ENCODE assay signal across 18 cellular contexts in the genomic region with DNA sequence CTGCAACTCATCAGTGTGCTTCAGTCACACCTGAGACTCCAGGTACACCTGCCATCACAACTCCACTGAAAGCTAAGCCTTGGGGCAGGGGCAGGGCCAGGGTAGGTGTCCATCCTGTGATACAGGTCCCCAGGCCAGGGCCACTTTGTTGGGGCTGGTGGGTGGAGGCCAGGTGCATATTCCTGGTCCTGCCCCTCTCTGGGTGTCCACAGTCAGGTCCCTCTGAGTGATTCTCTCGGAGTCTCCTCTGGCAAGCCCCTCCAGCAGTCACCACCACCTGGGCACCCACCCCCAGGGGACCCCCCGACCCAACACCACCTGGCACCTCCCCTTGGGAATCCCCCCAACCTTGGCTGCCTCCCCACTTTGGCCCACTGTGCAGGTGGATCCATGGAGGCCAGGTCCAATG. TPM values are rescaled to one million over a fixed set of nuclear protein-coding genes. Genes with fewer than 3 reads are reported as not detected.
DNase-seq lines count a peak whose midpoint lies in the region; ATAC-seq, FAIRE-seq and TF ChIP-seq lines count a peak whose summit lies in the region.
"Had no signal": no experiment of that assay in that cellular context is flagged by ENCODE, and none has a peak within 500 bp of the region (broad histone marks: within the 10 kb centered on the region; RNA-seq: fewer than 3 reads in every experiment).

No MANE protein-coding gene starts in this region.

- no peak overlapping the region for H3K4me3 ChIP-seq in right atrium auricular region
- H3K4me3 ChIP-seq in left lung, result no peak overlapping the region
- no peak overlapping the region for H3K4me3 ChIP-seq in spleen
- H3K4me3 ChIP-seq: BLaER1 treated with 17β-estradiol and CSF1 and Interleukin-3, amounts not matched to agents 10 nM and 100 nM had no signal

- H3K27me3 Mint-ChIP-seq in endothelial cell (ENCODE audit: unreplicated experiment), result peaks cover 59% of the 10 kb centered on the region

- no peak overlapping the region for H3K4me3 Mint-ChIP-seq in endothelial cell (ENCODE audit: unreplicated experiment)
- H3K4me3 Mint-ChIP-seq: HFFc6 had no signal

- 27 to 84% (median 69%) methylated on average over 2 of the region's 2 CpGs for WGBS in spleen, 5 donors

- TF ChIP-seq CTCF in right atrium auricular region (IDR thresholded peaks at IDR 0.05) (no peak), endothelial cell (IDR thresholded peaks at IDR 0.05; ENCODE audit: unreplicated experiment) (no peak), left lung (IDR thresholded peaks at IDR 0.05) (no peak), spleen (IDR thresholded peaks at IDR 0.05 in 8 of 11, conservative IDR thresholded peaks at IDR 0.05 in 3 of 11) (no peak), D721Med (IDR thresholded peaks at IDR 0.05; ENCODE audit: insufficient read depth, missing control alignments) (no peak)

- H3K27me3 ChIP-seq in right atrium auricular region (peaks cover 0 to 10% of the 10 kb centered on the region in 2 donors), left lung (peaks cover 0 to 25% of the 10 kb centered on the region in 2 donors), spleen (replicated peaks in 1 of 7) (peaks cover 0 to 20% (median 0%) of the 10 kb centered on the region in 7 donors)
- H3K27me3 ChIP-seq: BLaER1 treated with 17β-estradiol and CSF1 and Interleukin-3, amounts not matched to agents 10 nM and 100 nM had no signal

- H3K9me3 ChIP-seq in right atrium auricular region, result no peaks in the 10 kb centered on the region
- H3K9me3 ChIP-seq in left lung, result no peaks in the 10 kb centered on the region
- no peaks in the 10 kb centered on the region for H3K9me3 ChIP-seq in spleen
- H3K9me3 ChIP-seq: BLaER1 treated with 17β-estradiol and CSF1 and Interleukin-3, amounts not matched to agents 10 nM and 100 nM had no signal

- H3K36me3 ChIP-seq in right atrium auricular region (peaks cover 10% of the 10 kb centered on the region), left lung (peaks cover 0 to 8% of the 10 kb centered on the region in 2 donors), spleen (peaks cover 0 to 78% (median 9%) of the 10 kb centered on the region in 6 donors)

- peaks cover 60% of the 10 kb centered on the region for H3K36me3 Mint-ChIP-seq in endothelial cell (ENCODE audit: low read depth, unreplicated experiment)

- peaks cover 0 to 21% of the 10 kb centered on the region in 2 donors for H3K4me1 ChIP-seq in right atrium auricular region
- peaks cover 0 to 14% of the 10 kb centered on the region in 2 donors for H3K4me1 ChIP-seq in left lung
- H3K4me1 ChIP-seq in spleen, result peaks cover 0 to 89% (median 66%) of the 10 kb centered on the region in 6 donors

- DNase-seq in Right ventricle myocardium inferior (ENCODE audit: missing footprints), result peak; percentile 59
- DNase-seq in right atrium auricular region (ENCODE audit: low spot score), result no peak
- no peak for DNase-seq in endothelial cell (ENCODE audit: low spot score)
- DNase-seq in left lung, result peak; percentile 19 to 55
- peak; percentile 46 for DNase-seq in spleen
- no peak for DNase-seq in NAMALWA (ENCODE audit: low spot score)
- DNase-seq in D721Med (ENCODE audit: insufficient read length, low spot score), result no peak
- no peak for DNase-seq in NCI-H2227 treated with DMSO at 0.1 percent for 48 hours (lab: John Stamatoyannopoulos, UW)
- DNase-seq: EL, HFFc6, KG1, NCI-H1092 treated with DMSO at 0.1 percent for 48 hours, NCI-H1694 treated with DMSO at 0.1 percent for 48 hours had no signal

- intact Hi-C loops in Right ventricle myocardium inferior (cut with DNase I) (no loop called here), left lung (cut with DNase I) (no loop called here), spleen (cut with DNase I; ENCODE audit: low total_unique reads) (no loop called here)

- no peak for FAIRE-seq in D721Med (lab: Jason Lieb, UNC)
- FAIRE-seq: H1 had no signal

- no peak overlapping the region for H3K27ac ChIP-seq in right atrium auricular region
- H3K27ac ChIP-seq in left lung, result no peak overlapping the region
- peak overlapping the region in 1 of 8 donors; percentile 31 for H3K27ac ChIP-seq in spleen
- H3K27ac ChIP-seq: BLaER1 treated with 17β-estradiol and CSF1 and Interleukin-3, amounts not matched to agents 10 nM and 100 nM had no signal

- peaks cover 16% of the 10 kb centered on the region for H3K4me1 Mint-ChIP-seq in endothelial cell (ENCODE audit: unreplicated experiment)

- no peaks in the 10 kb centered on the region for H3K9me3 Mint-ChIP-seq in endothelial cell (ENCODE audit: unreplicated experiment)
- H3K9me3 Mint-ChIP-seq: HFFc6 had no signal

- H3K27ac Mint-ChIP-seq in endothelial cell (ENCODE audit: unreplicated experiment), result peak overlapping the region; percentile 72
- H3K27ac Mint-ChIP-seq: HFFc6 had no signal

- no peak for TF ChIP-seq POLR2A in spleen (IDR thresholded peaks at IDR 0.05)

- no peak for ATAC-seq in Right ventricle myocardium inferior
- ATAC-seq in left lung, result no peak

RNA-seq across cellular contexts. Expression of a gene that starts 9.5 kb away (rescaled TPM):
- total RNA-seq in Right ventricle myocardium inferior (0.27 TPM), right atrium auricular region (under 1 TPM in 1 of 2 donors, not detected in 1; 0.39 TPM), endothelial cell (ENCODE audit: unreplicated experiment) (2.8 TPM), left lung (1 to 10 TPM in 1 of 2 donors, not detected in 1; 1.4 TPM), spleen (10 to 100 TPM in 1 of 7 donors, 1 to 10 TPM in 5, under 1 TPM in 1; 0.88 to 12.5 (median 2.3) TPM)
- 1 to 10 TPM in 1 of 3 donors, under 1 TPM in 2; 0.21 to 1.2 (median 0.67) TPM for polyA plus RNA-seq in spleen
- total RNA-seq: A172, HFFc6, M059J, RPMI7951 had no signal
- polyA plus RNA-seq: H1 had no signal

RNA-seq across cellular contexts. Expression of a gene that starts 54.9 kb away (rescaled TPM):
- 6.8 TPM for total RNA-seq in Right ventricle myocardium inferior
- 1 to 10 TPM; 4.3 to 9.9 TPM for total RNA-seq in right atrium auricular region
- total RNA-seq in endothelial cell (ENCODE audit: unreplicated experiment), result 31.1 TPM
- total RNA-seq in left lung, result 10 to 100 TPM; 27.1 to 36.9 TPM
- 10 to 100 TPM; 17.1 to 46.9 (median 20.7) TPM for total RNA-seq in spleen
- 10 to 100 TPM; 14.5 to 21.4 (median 14.9) TPM for polyA plus RNA-seq in spleen

RNA-seq across cellular contexts. Expression of a gene that starts 55.9 kb away (rescaled TPM):
- 22.2 TPM for total RNA-seq in Right ventricle myocardium inferior
- total RNA-seq in right atrium auricular region, result 10 to 100 TPM in 1 of 2 donors, 1 to 10 TPM in 1; 8.2 to 12.3 TPM
- total RNA-seq in endothelial cell (ENCODE audit: unreplicated experiment), result 223 TPM
- total RNA-seq in left lung, result 10 to 100 TPM; 25.1 to 42.9 TPM
- 100 to 1,000 TPM in 3 of 7 donors, 10 to 100 TPM in 4; 55.5 to 264 (median 89.1) TPM for total RNA-seq in spleen
- 100 to 1,000 TPM in 1 of 3 donors, 10 to 100 TPM in 1, 1 to 10 TPM in 1; 9.9 to 112 (median 31.8) TPM for polyA plus RNA-seq in spleen

Comparison
In these comparisons a context has a peak if more than half of its experiments do, and no peak if none do; other contexts are left out.
1. DNase-seq: peak in Right ventricle myocardium inferior (single experiment), left lung (2 of 2) and spleen (single experiment); none in right atrium auricular region (single experiment), endothelial cell (single experiment), NAMALWA (single experiment), D721Med (single experiment) and NCI-H2227 treated with DMSO at 0.1 percent for 48 hours (single experiment).